Comparison of ENCODE assay signal across 9 cellular contexts in the genomic region with DNA sequence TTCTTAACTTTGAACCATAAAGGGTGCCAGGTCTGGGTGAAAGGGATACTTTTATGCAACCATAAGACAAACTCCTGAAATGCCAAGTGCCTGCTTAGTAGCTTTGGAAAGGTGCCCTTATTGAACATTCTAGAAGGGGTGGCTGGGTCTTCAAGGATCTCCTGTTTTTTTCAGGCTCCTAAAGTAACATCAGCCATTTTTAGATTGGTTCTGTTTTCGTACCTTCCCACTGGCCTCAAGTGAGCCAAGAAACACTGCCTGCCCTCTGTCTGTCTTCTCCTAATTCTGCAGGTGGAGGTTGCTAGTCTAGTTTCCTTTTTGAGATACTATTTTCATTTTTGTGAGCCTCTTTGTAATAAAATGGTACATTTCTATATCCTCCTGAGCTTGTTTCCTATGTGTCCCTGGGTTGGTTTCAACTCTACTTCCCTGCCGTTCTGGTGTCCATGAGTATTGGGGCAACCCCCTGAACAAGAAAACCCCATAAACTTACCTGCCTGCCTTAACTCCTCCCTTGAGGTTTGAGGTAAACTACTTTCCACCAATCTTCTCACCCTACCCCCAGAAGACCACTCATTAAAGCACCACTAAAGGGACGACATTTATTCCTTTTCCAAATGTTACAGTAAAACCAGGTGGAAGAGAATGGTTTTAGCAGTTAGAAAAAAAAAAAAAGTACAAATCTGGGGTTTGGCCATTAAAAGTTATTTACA. TPM values are rescaled to one million over a fixed set of nuclear protein-coding genes. Genes with fewer than 3 reads are reported as not detected.
DNase-seq lines count a peak whose midpoint lies in the region; ATAC-seq and TF ChIP-seq lines count a peak whose summit lies in the region.
"Had no signal": no experiment of that assay in that cellular context is flagged by ENCODE, and none has a peak within 500 bp of the region (broad histone marks: within the 10 kb centered on the region; RNA-seq: fewer than 3 reads in every experiment).

No MANE protein-coding gene starts in this region.

- no peak for DNase-seq in CD4-positive, alpha-beta memory T cell
- no peak for DNase-seq in HFF-Myc (ENCODE audit: extremely low read depth, low read depth)
- no peak for DNase-seq in MCF 10A (ENCODE audit: unreplicated experiment)
- no peak for DNase-seq in omental fat pad (ENCODE audit: low spot score)
- DNase-seq in NCI-H748 (lab: John Stamatoyannopoulos, UW; ENCODE audit: unreplicated experiment), result no peak
- DNase-seq: activated CD4-positive, alpha-beta T cell treated with anti-CD3 and anti-CD28 coated beads for 48 hours had no signal

- H3K9me3 Mint-ChIP-seq in CD4-positive, alpha-beta memory T cell, result peaks cover 0 to 3% (median 0%) of the 10 kb centered on the region in 8 donors
- H3K9me3 Mint-ChIP-seq in MCF 10A (ENCODE audit: unreplicated experiment), result no peaks in the 10 kb centered on the region

- H3K36me3 Mint-ChIP-seq in CD4-positive, alpha-beta memory T cell, result peaks cover 37 to 53% of the 10 kb centered on the region in 2 donors
- H3K36me3 Mint-ChIP-seq in MCF 10A (ENCODE audit: insufficient read depth, unreplicated experiment), result peaks cover 24% of the 10 kb centered on the region

- H3K4me2 ChIP-seq in neural cell (ENCODE audit: low read length), result peak overlapping the region; percentile 99

- no peaks in the 10 kb centered on the region for H3K27me3 Mint-ChIP-seq in CD4-positive, alpha-beta memory T cell
- H3K27me3 Mint-ChIP-seq in MCF 10A (ENCODE audit: insufficient read depth, unreplicated experiment), result no peaks in the 10 kb centered on the region

- no peak for TF ChIP-seq RAD21 in neural cell (conservative IDR thresholded peaks at IDR 0.05)

- TF ChIP-seq EP300 in neural cell (conservative IDR thresholded peaks at IDR 0.05; ENCODE audit: poor library complexity, severe bottlenecking), result no peak
- TF ChIP-seq EP300 in gastroesophageal sphincter (IDR thresholded peaks at IDR 0.05), result no peak

- intact Hi-C loops in CD4-positive, alpha-beta memory T cell (cut with micrococcal nuclease), result no loop called here
- intact Hi-C loops in MCF 10A (cut with micrococcal nuclease), result no loop called here

- ATAC-seq in GM19035 (IDR thresholded peaks at IDR 0.05; ENCODE audit: unreplicated experiment), result no peak
- ATAC-seq in omental fat pad (ENCODE audit: low FRiP score), result no peak
- no peak for ATAC-seq in gastroesophageal sphincter

- TSS peak; percentile 83 for BruUV-seq in MCF 10A (replicated peaks; lab: Mats Ljungman, UMichigan)

- peaks cover 34% of the 10 kb centered on the region for H3K79me2 ChIP-seq in neural cell (replicated peaks; ENCODE audit: insufficient read depth, low read length)

- TF ChIP-seq POLR2A in gastroesophageal sphincter (IDR thresholded peaks at IDR 0.05), result no peak

- no peak overlapping the region for H2AFZ ChIP-seq in neural cell (ENCODE audit: low read depth, low read length)

- peak overlapping the region; percentile 31 to 86 (median 74) for H3K27ac Mint-ChIP-seq in CD4-positive, alpha-beta memory T cell
- no peak overlapping the region for H3K27ac Mint-ChIP-seq in MCF 10A (ENCODE audit: low read depth, unreplicated experiment)

- TF ChIP-seq CTCF in HFF-Myc (IDR thresholded peaks at IDR 0.05; ENCODE audit: low read depth, low read length, missing control alignments), result no peak
- TF ChIP-seq CTCF in MCF 10A (IDR thresholded peaks at IDR 0.05; ENCODE audit: unreplicated experiment), result no peak
- no peak for TF ChIP-seq CTCF in neural cell (IDR thresholded peaks at IDR 0.05; ENCODE audit: poor library complexity, severe bottlenecking)
- TF ChIP-seq CTCF in omental fat pad (IDR thresholded peaks at IDR 0.05), result no peak
- TF ChIP-seq CTCF in gastroesophageal sphincter (IDR thresholded peaks at IDR 0.05), result no peak

- CTCF ChIA-PET in CD4-positive, alpha-beta memory T cell (lab: Charles Lee; ENCODE audit: partially characterized antibody), result interaction anchor here (0.6 to 4.3 kb wide), 8 partner anchors 10 to 117 kb away, joined by 3 to 14 read pairs (median 3); no protein-coding TSS in a partner anchor
- CTCF ChIA-PET in MCF 10A (lab: Yijun Ruan, JAX), result interaction anchor here (1.2 kb wide), 1 partner anchor 117 kb away, joined by 5 read pairs; no protein-coding TSS in a partner anchor

- no peak overlapping the region for H3K27ac ChIP-seq in CD4-positive, alpha-beta memory T cell (ENCODE audit: low read depth, low read length)
- H3K27ac ChIP-seq in neural cell (ENCODE audit: low read length) (no peak overlapping the region), gastroesophageal sphincter (no peak overlapping the region)

- peak overlapping the region; percentile 99 for H3K9ac ChIP-seq in neural cell (ENCODE audit: low read length)

- H4K20me1 ChIP-seq in neural cell (ENCODE audit: insufficient read depth), result peaks cover 22% of the 10 kb centered on the region

- 86 to 100% methylated on average over 1 to 2 of the region's 3 CpGs for WGBS in gastroesophageal sphincter (ENCODE audit: low coverage in 1 of 2), 2 donors

- H3K4me1 ChIP-seq in CD4-positive, alpha-beta memory T cell (ENCODE audit: insufficient read depth, low read length), result peaks cover 40% of the 10 kb centered on the region
- H3K4me1 ChIP-seq in gastroesophageal sphincter, result peaks cover 0 to 43% (median 17%) of the 10 kb centered on the region in 3 donors

- H3K36me3 ChIP-seq in CD4-positive, alpha-beta memory T cell (ENCODE audit: insufficient read depth, low read length), result peaks cover 39% of the 10 kb centered on the region
- H3K36me3 ChIP-seq in neural cell (ENCODE audit: insufficient read depth, low read length) (peaks cover 6% of the 10 kb centered on the region), gastroesophageal sphincter (peaks cover 0 to 52% of the 10 kb centered on the region in 2 donors)

- H3K4me1 Mint-ChIP-seq in CD4-positive, alpha-beta memory T cell, result peaks cover 26 to 43% (median 32%) of the 10 kb centered on the region in 4 donors
- no peaks in the 10 kb centered on the region for H3K4me1 Mint-ChIP-seq in MCF 10A (ENCODE audit: insufficient read depth, unreplicated experiment)

- H3K4me3 ChIP-seq in CD4-positive, alpha-beta memory T cell (ENCODE audit: low read length in 2 of 2), result no peak overlapping the region
- peak overlapping the region; percentile 81 for H3K4me3 ChIP-seq in HFF-Myc (replicated peaks; ENCODE audit: low read depth, low read length)
- peak overlapping the region; percentile 100 for H3K4me3 ChIP-seq in neural cell (ENCODE audit: low read length)
- no peak overlapping the region for H3K4me3 ChIP-seq in gastroesophageal sphincter

- no peaks in the 10 kb centered on the region for H3K9me2 ChIP-seq in neural cell (ENCODE audit: insufficient read depth, low read length)

- POLR2A ChIA-PET in CD4-positive, alpha-beta memory T cell (lab: Charles Lee; ENCODE audit: partially characterized antibody), result interaction anchor here (1.0 to 8.5 kb wide), 9 partner anchors 11 to 132 kb away, joined by 3 to 173 read pairs (median 7); a partner anchor contains a TSS
- POLR2A ChIA-PET in MCF 10A (lab: Yijun Ruan, JAX), result interaction anchor here (1.4 kb wide), 1 partner anchor 67 kb away, joined by 3 read pairs; no protein-coding TSS in a partner anchor

- no peaks in the 10 kb centered on the region for H3K27me3 ChIP-seq in CD4-positive, alpha-beta memory T cell (ENCODE audit: insufficient read depth, low read length)
- H3K27me3 ChIP-seq in neural cell (ENCODE audit: insufficient read depth, low read depth, low read length) (no peaks in the 10 kb centered on the region), gastroesophageal sphincter (no peaks in the 10 kb centered on the region)

- peak overlapping the region in 5 of 8 donors; percentile 44 to 85 (median 77) for H3K4me3 Mint-ChIP-seq in CD4-positive, alpha-beta memory T cell
- no peak overlapping the region for H3K4me3 Mint-ChIP-seq in MCF 10A (ENCODE audit: unreplicated experiment)

- H3K9me3 ChIP-seq in CD4-positive, alpha-beta memory T cell (ENCODE audit: control insufficient read depth in 1 of 2, low read length in 2 of 2), result no peaks in the 10 kb centered on the region
- no peaks in the 10 kb centered on the region for H3K9me3 ChIP-seq in neural cell (ENCODE audit: low read length)
- no peaks in the 10 kb centered on the region for H3K9me3 ChIP-seq in gastroesophageal sphincter

- no peaks in the 10 kb centered on the region for H3F3A ChIP-seq in neural cell (ENCODE audit: insufficient read depth, low read length, poor library complexity, severe bottlenecking)

TF ChIP-seq in neural cell, 6 proteins besides CTCF, POLR2A, EP300 and RAD21:
- no peak for TF ChIP-seq TAF1 (IDR thresholded peaks at IDR 0.05; ENCODE audit: low read depth)
- no peak for TF ChIP-seq MXI1 (conservative IDR thresholded peaks at IDR 0.05; ENCODE audit: poor library complexity, severe bottlenecking)
- TF ChIP-seq SMC3 (conservative IDR thresholded peaks at IDR 0.05; ENCODE audit: poor library complexity), result no peak
- no peak for TF ChIP-seq EZH2 (IDR thresholded peaks at IDR 0.05; ENCODE audit: borderline replicate concordance, insufficient read depth, low read length, poor library complexity, severe bottlenecking)

RNA-seq across cellular contexts. Expression of a gene that starts 2.6 kb away (rescaled TPM):
- total RNA-seq in CD4-positive, alpha-beta memory T cell, result 10 to 100 TPM; 46.5 to 47.3 TPM
- polyA plus RNA-seq in CD4-positive, alpha-beta memory T cell, result 10 to 100 TPM; 74.5 to 75.9 TPM
- 0.65 and 1.0 TPM in 2 replicates for total RNA-seq in MCF 10A (2022)
- polyA plus RNA-seq in neural cell, result 694 and 739 TPM in 2 replicates
- 393 and 412 TPM in 2 replicates for polyA minus RNA-seq in neural cell
- 10 to 100 TPM; 29.5 to 61.0 (median 42.7) TPM for total RNA-seq in omental fat pad
- 1 to 10 TPM; 4.0 to 9.0 (median 7.4) TPM for total RNA-seq in gastroesophageal sphincter

RNA-seq across cellular contexts. Expression of a gene that starts 28.9 kb away (rescaled TPM):
- 10 to 100 TPM; 32.2 to 34.6 TPM for total RNA-seq in CD4-positive, alpha-beta memory T cell
- under 1 TPM in 1 of 2 donors, not detected in 1; 0.39 TPM for polyA plus RNA-seq in CD4-positive, alpha-beta memory T cell
- total RNA-seq in MCF 10A (2022), result 13.4 and 19.0 TPM in 2 replicates
- polyA plus RNA-seq in neural cell, result 6.1 and 11.7 TPM in 2 replicates
- polyA minus RNA-seq in neural cell, result 4.6 TPM in 2 replicates
- 10 to 100 TPM in 1 of 4 donors, 1 to 10 TPM in 3; 2.5 to 13.4 (median 5.4) TPM for total RNA-seq in omental fat pad
- total RNA-seq in gastroesophageal sphincter, result 1 to 10 TPM in 3 of 4 donors, under 1 TPM in 1; 0.74 to 7.6 (median 4.9) TPM

RNA-seq across cellular contexts. Expression of a gene that starts 28.9 kb away (rescaled TPM):
- total RNA-seq in CD4-positive, alpha-beta memory T cell, result 1 to 10 TPM; 3.5 to 4.3 TPM
- polyA plus RNA-seq in CD4-positive, alpha-beta memory T cell, result under 1 TPM in 1 of 2 donors, not detected in 1; 0.73 TPM
- total RNA-seq in MCF 10A (2022) (2.0 and 2.3 TPM in 2 replicates), omental fat pad (under 1 TPM in 1 of 4 donors, not detected in 3; 0.48 TPM), gastroesophageal sphincter (1 to 10 TPM in 1 of 4 donors, not detected in 3; 3.6 TPM)
- not detected in 2 replicates for polyA plus RNA-seq in neural cell
- 1.2 TPM in 1 of 2 replicates, not detected in the other for polyA minus RNA-seq in neural cell

RNA-seq across cellular contexts. Expression of a gene that starts 41.5 kb away (rescaled TPM):
- total RNA-seq in CD4-positive, alpha-beta memory T cell, result 100 to 1,000 TPM; 174 to 190 TPM
- polyA plus RNA-seq in CD4-positive, alpha-beta memory T cell, result 100 to 1,000 TPM; 169 to 185 TPM
- total RNA-seq in MCF 10A (2022) (39.7 and 62.9 TPM in 2 replicates), omental fat pad (10 to 100 TPM; 32.3 to 52.6 (median 39.5) TPM), gastroesophageal sphincter (10 to 100 TPM; 49.5 to 60.5 (median 59.5) TPM)
- 60.8 and 68.6 TPM in 2 replicates for polyA plus RNA-seq in neural cell
- 26.0 and 33.6 TPM in 2 replicates for polyA minus RNA-seq in neural cell

Comparison
In these comparisons a context has a peak if more than half of its experiments do, and no peak if none do; other contexts are left out.
1. H3K4me3 ChIP-seq: peak in HFF-Myc (single experiment) and neural cell (single experiment); none in CD4-positive, alpha-beta memory T cell (0 of 2) and gastroesophageal sphincter (0 of 2).